Comparison of ENCODE assay signal across 7 cellular contexts in the genomic region with DNA sequence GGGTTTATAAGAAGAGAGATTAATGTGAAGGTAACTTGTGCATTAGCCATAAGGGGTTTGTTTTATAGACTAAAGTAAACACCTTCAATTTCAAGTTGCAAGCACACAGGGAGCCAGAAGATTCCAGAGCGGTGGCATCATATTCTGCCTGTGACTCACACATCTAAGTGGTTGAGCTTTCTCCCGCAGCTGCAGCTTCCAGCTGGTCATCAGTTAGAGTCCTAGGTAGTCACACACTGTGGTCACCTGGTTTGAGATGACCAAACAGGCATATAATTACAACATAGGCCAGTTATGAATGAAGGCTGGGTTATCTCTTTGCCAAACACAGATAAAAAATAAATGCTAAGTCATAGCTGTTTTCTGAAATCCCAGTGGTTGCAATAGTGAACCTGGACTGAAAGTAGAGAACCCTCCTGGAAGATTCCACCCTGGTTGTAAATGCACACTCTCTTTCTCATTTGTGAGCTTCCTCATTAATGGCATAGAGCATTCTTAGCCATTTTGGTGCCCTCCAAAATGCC.
DNase-seq lines count a peak whose midpoint lies in the region; ATAC-seq and TF ChIP-seq lines count a peak whose summit lies in the region.

No MANE protein-coding gene starts in this region.

- TF ChIP-seq CTCF in right atrium auricular region (IDR thresholded peaks at IDR 0.05) (no peak), testis (IDR thresholded peaks at IDR 0.05) (no peak)

- in situ Hi-C loops in SK-MEL-5 (cut with HindIII; ENCODE audit: low pct_unique_long_range_greater_than_20kb, low sequenced_read_pairs), result no loop called here

- H3K27ac ChIP-seq in right atrium auricular region, result no peak overlapping the region
- no peak overlapping the region for H3K27ac ChIP-seq in testis

- no peaks in the 10 kb centered on the region for H3K9me3 ChIP-seq in right atrium auricular region
- H3K9me3 ChIP-seq in testis, result no peaks in the 10 kb centered on the region

- no peaks in the 10 kb centered on the region for H3K36me3 ChIP-seq in right atrium auricular region
- no peaks in the 10 kb centered on the region for H3K36me3 ChIP-seq in testis (ENCODE audit: low read depth, missing control alignments)

- H3K27ac Mint-ChIP-seq in naive thymus-derived CD8-positive, alpha-beta T cell, result no peak overlapping the region
- H3K27ac Mint-ChIP-seq in activated CD8-positive, alpha-beta memory T cell treated with anti-CD3 and anti-CD28 coated beads, Interleukin-2, amount 10 ng/mL, durations not matched to agents 7 days and 5 days, result no peak overlapping the region

- peaks cover 15 to 35% (median 21%) of the 10 kb centered on the region in 3 donors for H3K36me3 Mint-ChIP-seq in naive thymus-derived CD8-positive, alpha-beta T cell
- no peaks in the 10 kb centered on the region for H3K36me3 Mint-ChIP-seq in activated CD8-positive, alpha-beta memory T cell treated with anti-CD3 and anti-CD28 coated beads, Interleukin-2, amount 10 ng/mL, durations not matched to agents 7 days and 5 days

- H3K4me1 Mint-ChIP-seq in naive thymus-derived CD8-positive, alpha-beta T cell, result peaks cover 24 to 50% (median 29%) of the 10 kb centered on the region in 4 donors
- H3K4me1 Mint-ChIP-seq in activated CD8-positive, alpha-beta memory T cell treated with anti-CD3 and anti-CD28 coated beads, Interleukin-2, amount 10 ng/mL, durations not matched to agents 7 days and 5 days, result peaks cover 17% of the 10 kb centered on the region

- intact Hi-C loops in testis (cut with DNase I; ENCODE audit: low total_unique reads), result no loop called here

- H3K9me3 Mint-ChIP-seq in naive thymus-derived CD8-positive, alpha-beta T cell, result peaks cover 0 to 14% (median 2%) of the 10 kb centered on the region in 9 donors
- H3K9me3 Mint-ChIP-seq in activated CD8-positive, alpha-beta memory T cell treated with anti-CD3 and anti-CD28 coated beads, Interleukin-2, amount 10 ng/mL, durations not matched to agents 7 days and 5 days (ENCODE audit: low read depth), result no peaks in the 10 kb centered on the region

- peak; percentile 93 for DNase-seq in HT-29 (ENCODE audit: low spot score)
- peak; percentile 16 for DNase-seq in SK-MEL-5 (ENCODE audit: low read depth, low spot score)
- DNase-seq in right atrium auricular region (ENCODE audit: low spot score), result peak; percentile 75
- DNase-seq in testis, result peak; percentile 25
- no peak for DNase-seq in NCI-H2081 treated with DMSO at 0.1 percent for 48 hours (lab: John Stamatoyannopoulos, UW)
- DNase-seq in naive thymus-derived CD8-positive, alpha-beta T cell, result no peak
- DNase-seq in activated CD8-positive, alpha-beta memory T cell treated with anti-CD3 and anti-CD28 coated beads, Interleukin-2, amount 10 ng/mL, durations not matched to agents 7 days and 5 days, result no peak

- POLR2A ChIA-PET in naive thymus-derived CD8-positive, alpha-beta T cell (lab: Charles Lee), result interaction anchor here (0.5 kb wide), 1 partner anchor 36 kb away, joined by 3 read pairs; no protein-coding TSS in a partner anchor

- no peak for ATAC-seq in naive thymus-derived CD8-positive, alpha-beta T cell
- no peak for ATAC-seq in activated CD8-positive, alpha-beta memory T cell treated with anti-CD3 and anti-CD28 coated beads, Interleukin-2, amount 10 ng/mL, durations not matched to agents 7 days and 5 days

- no peak for TF ChIP-seq POLR2A in testis (IDR thresholded peaks at IDR 0.05)

- 58 to 68% methylated on average over 2 of the region's 2 CpGs for WGBS in testis, 2 donors

- H3K4me1 ChIP-seq in right atrium auricular region (peaks cover 0 to 40% of the 10 kb centered on the region in 2 donors), testis (no peaks in the 10 kb centered on the region)

- no peak overlapping the region for H3K4me3 Mint-ChIP-seq in naive thymus-derived CD8-positive, alpha-beta T cell
- no peak overlapping the region for H3K4me3 Mint-ChIP-seq in activated CD8-positive, alpha-beta memory T cell treated with anti-CD3 and anti-CD28 coated beads, Interleukin-2, amount 10 ng/mL, durations not matched to agents 7 days and 5 days

- H3K4me3 ChIP-seq in right atrium auricular region, result no peak overlapping the region
- no peak overlapping the region for H3K4me3 ChIP-seq in testis

- no peaks in the 10 kb centered on the region for H3K27me3 ChIP-seq in right atrium auricular region
- H3K27me3 ChIP-seq in testis, result no peaks in the 10 kb centered on the region

- no peaks in the 10 kb centered on the region for H3K27me3 Mint-ChIP-seq in naive thymus-derived CD8-positive, alpha-beta T cell
- H3K27me3 Mint-ChIP-seq in activated CD8-positive, alpha-beta memory T cell treated with anti-CD3 and anti-CD28 coated beads, Interleukin-2, amount 10 ng/mL, durations not matched to agents 7 days and 5 days, result no peaks in the 10 kb centered on the region

- CTCF ChIA-PET in activated CD8-positive, alpha-beta memory T cell treated with anti-CD3 and anti-CD28 coated beads, Interleukin-2, amount 10 ng/mL, durations not matched to agents 7 days and 5 days (lab: Charles Lee), result no interaction called here

Comparison
In these comparisons a context has a peak if more than half of its experiments do, and no peak if none do; other contexts are left out.
1. DNase-seq: peak in HT-29 (single experiment), SK-MEL-5 (single experiment), right atrium auricular region (single experiment) and testis (single experiment); none in NCI-H2081 treated with DMSO at 0.1 percent for 48 hours (single experiment), naive thymus-derived CD8-positive, alpha-beta T cell (0 of 10) and activated CD8-positive, alpha-beta memory T cell treated with anti-CD3 and anti-CD28 coated beads, Interleukin-2, amount 10 ng/mL, durations not matched to agents 7 days and 5 days (single experiment).